Comparison of ENCODE assay signal across 13 cellular contexts in the genomic region with DNA sequence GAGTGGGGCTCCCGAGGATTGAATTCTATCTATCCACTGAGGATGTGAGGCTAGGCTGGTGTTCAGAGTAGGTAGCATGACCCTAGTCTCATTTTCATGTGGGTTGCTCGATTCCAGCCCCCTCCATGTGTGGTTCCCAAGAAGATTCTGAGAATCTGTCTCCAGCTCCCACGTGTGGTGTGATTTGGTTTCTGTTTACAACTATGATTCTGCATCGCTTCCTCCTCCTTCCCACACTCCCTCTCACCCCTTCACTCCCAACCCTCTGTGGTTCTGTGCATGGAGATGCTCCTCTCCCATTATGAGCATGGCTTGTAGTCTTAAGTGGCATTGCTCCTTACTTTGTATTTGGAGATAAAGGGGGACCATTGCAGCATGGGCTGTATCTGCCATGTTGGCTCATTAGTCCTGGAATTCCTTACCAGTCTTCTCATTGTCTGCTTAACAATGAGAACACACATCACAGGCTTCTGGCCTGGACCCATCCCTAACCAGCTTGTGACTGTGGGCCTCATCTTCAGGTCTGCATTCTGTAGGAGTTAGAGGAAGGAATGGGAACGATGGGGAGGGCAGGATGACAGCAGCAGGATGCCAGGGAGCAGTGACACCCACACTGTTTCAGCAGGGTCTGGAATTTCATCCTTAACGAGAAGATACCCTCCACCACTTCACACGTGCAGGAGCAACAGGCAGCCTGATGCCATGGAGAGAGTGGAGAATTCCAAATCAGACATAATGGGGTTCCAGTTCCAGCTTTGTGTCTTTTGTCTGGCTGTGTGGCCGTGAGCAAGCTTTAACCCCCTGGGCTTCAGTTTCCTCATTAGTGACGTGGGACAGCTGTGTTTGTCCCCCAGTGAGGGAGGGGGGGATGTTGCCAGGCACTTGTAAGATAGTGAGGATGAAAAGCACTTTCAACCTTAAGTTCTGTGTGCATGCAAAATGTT.
DNase-seq lines count a peak whose midpoint lies in the region; ATAC-seq and TF ChIP-seq lines count a peak whose summit lies in the region.
"Had no signal": no experiment of that assay in that cellular context is flagged by ENCODE, and none has a peak within 500 bp of the region (broad histone marks: within the 10 kb centered on the region; RNA-seq: fewer than 3 reads in every experiment).

No MANE protein-coding gene starts in this region.

- no peaks in the 10 kb centered on the region for H3K79me2 ChIP-seq in parathyroid adenoma

- ATAC-seq in IMR-90 (ENCODE audit: low read depth) (peak; percentile 36), upper lobe of right lung (no peak), HG02938 (IDR thresholded peaks at IDR 0.05; ENCODE audit: unreplicated experiment) (no peak)

- peak overlapping the region; percentile 30 for H2BK5ac ChIP-seq in IMR-90 (ENCODE audit: low read depth, low read length, poor library complexity, severe bottlenecking)

- H3K36me3 ChIP-seq in BLaER1 (no peaks in the 10 kb centered on the region), IMR-90 (ENCODE audit: control insufficient read depth, insufficient read depth, low read length) (no peaks in the 10 kb centered on the region), parathyroid adenoma (ENCODE audit: control insufficient read depth, insufficient read depth, low read length) (no peaks in the 10 kb centered on the region), upper lobe of right lung (no peaks in the 10 kb centered on the region)
- H3K36me3 ChIP-seq: adrenal gland had no signal

- H3K27me3 ChIP-seq in BLaER1 (no peaks in the 10 kb centered on the region), IMR-90 (ENCODE audit: control insufficient read depth, insufficient read depth, low read length) (no peaks in the 10 kb centered on the region), parathyroid adenoma (ENCODE audit: control insufficient read depth, insufficient read depth, low read length) (no peaks in the 10 kb centered on the region), upper lobe of right lung (no peaks in the 10 kb centered on the region)
- H3K27me3 ChIP-seq: adrenal gland had no signal

- H4K20me1 ChIP-seq in BLaER1 (no peaks in the 10 kb centered on the region), IMR-90 (ENCODE audit: insufficient read depth, low read length) (no peaks in the 10 kb centered on the region)

- peak overlapping the region; percentile 96 for H2BK120ac ChIP-seq in IMR-90 (ENCODE audit: low read depth, low read length)

- intact Hi-C loops in IMR-90 (cut with micrococcal nuclease) (loop anchor here (5.0 kb wide), 1 partner anchor 57 kb away; no protein-coding TSS in a partner anchor), upper lobe of right lung (cut with DNase I) (no loop called here)

- peak overlapping the region; percentile 92 for H2AK5ac ChIP-seq in IMR-90 (ENCODE audit: low read depth, low read length)

- H3K79me1 ChIP-seq in IMR-90 (ENCODE audit: low read depth in 1 of 2, low read length in 2 of 2) = peaks cover 0 to 4% of the 10 kb centered on the region in 2 experiments; a peak in 1 of 4 replicates

- 80% methylated on average over 1 of the region's 9 CpGs; no CpG with 5 or more reads in 1 of the 2 experiments for WGBS in IMR-90 (ENCODE audit: extremely low coverage in 2 of 2, insufficient read length in 1 of 2), 2 experiments

- TF ChIP-seq RAD21 in IMR-90 (IDR thresholded peaks at IDR 0.05; ENCODE audit: low read length) = no peak

- H3K9me1 ChIP-seq in IMR-90 (ENCODE audit: insufficient read depth, low read length) = peaks cover 29% of the 10 kb centered on the region

- H3K9me3 ChIP-seq in BLaER1 (no peaks in the 10 kb centered on the region), IMR-90 (ENCODE audit: control insufficient read depth, insufficient read depth, low read length) (no peaks in the 10 kb centered on the region), parathyroid adenoma (ENCODE audit: control insufficient read depth, low read length) (no peaks in the 10 kb centered on the region), upper lobe of right lung (no peaks in the 10 kb centered on the region)
- H3K9me3 ChIP-seq: adrenal gland, Caco-2 had no signal

- peak overlapping the region; percentile 8; the same call in 1 of the 2 replicates for H3K56ac ChIP-seq in IMR-90 (ENCODE audit: extremely low read depth, insufficient read depth, low read length)

- POLR2A ChIA-PET in IMR-90 (lab: Charles Lee; ENCODE audit: unreplicated experiment) = no interaction called here

- peak overlapping the region; percentile 83 for H3K14ac ChIP-seq in IMR-90 (replicated peaks; ENCODE audit: low read depth, low read length)

- CTCF ChIA-PET in IMR-90 (lab: Yijun Ruan, JAX) = interaction anchor here (0.6 kb wide), 1 partner anchor 86 kb away, joined by 3 read pairs; no protein-coding TSS in a partner anchor

- H3K4me2 ChIP-seq in BLaER1 (peak overlapping the region; percentile 57), IMR-90 (ENCODE audit: low read depth, low read length) (no peak overlapping the region), parathyroid adenoma (ENCODE audit: low read length) (no peak overlapping the region)

- peak overlapping the region; percentile 97; the same call in 2 of the 3 replicates for H2BK15ac ChIP-seq in IMR-90 (ENCODE audit: low read depth, low read length)

- dilution Hi-C loops in IMR-90 (cut with HindIII; ENCODE audit: low sequenced_read_pairs, unreplicated experiment) = no loop called here

- H3K27ac ChIP-seq in BLaER1 = no peak overlapping the region
- no peak overlapping the region for H3K27ac ChIP-seq in IMR-90 (ENCODE audit: insufficient read depth, low read length)
- peak overlapping the region; percentile 39 for H3K27ac ChIP-seq in parathyroid adenoma
- H3K27ac ChIP-seq in upper lobe of right lung = no peak overlapping the region
- H3K27ac ChIP-seq: epithelial cell of prostate had no signal

- peak overlapping the region; percentile 94 for H2BK20ac ChIP-seq in IMR-90 (ENCODE audit: low read depth, low read length)

- H3K23ac ChIP-seq in IMR-90 (ENCODE audit: low read depth, low read length) = peak overlapping the region; percentile 76

- peak overlapping the region; percentile 86 for H4K91ac ChIP-seq in IMR-90 (ENCODE audit: insufficient read depth, low read depth, low read length)

- H3K9ac ChIP-seq in BLaER1 (no peak overlapping the region; the same call in 1 of the 2 replicates), IMR-90 (ENCODE audit: low read depth, low read length) (no peak overlapping the region), parathyroid adenoma (no peak overlapping the region)

- in situ Hi-C loops in IMR-90 (cut with MboI; ENCODE audit: low sequenced_read_pairs) = no loop called here

- H2AFZ ChIP-seq in IMR-90 (replicated peaks; ENCODE audit: low read length, poor library complexity) = peak overlapping the region; percentile 62
- no peak overlapping the region for H2AFZ ChIP-seq in parathyroid adenoma

- TF ChIP-seq CTCF in IMR-90 (conservative IDR thresholded peaks at IDR 0.05; ENCODE audit: low read depth, low read length) (no peak), choroid plexus epithelial cell (conservative IDR thresholded peaks at IDR 0.05; ENCODE audit: low read depth, low read length) (peak; percentile 19), parathyroid adenoma (IDR thresholded peaks at IDR 0.05) (no peak), upper lobe of right lung (IDR thresholded peaks at IDR 0.05) (no peak)

- no TSS peak for BruUV-seq in IMR-90 (replicated peaks; lab: Mats Ljungman, UMichigan)

- H3K4ac ChIP-seq in IMR-90 (ENCODE audit: low read depth, low read length) = peak overlapping the region; percentile 86

- peak overlapping the region; percentile 8; the same call in 1 of the 2 replicates for H4K5ac ChIP-seq in IMR-90 (ENCODE audit: low read depth, low read length)

- H3K4me1 ChIP-seq in BLaER1 = peaks cover 26% of the 10 kb centered on the region
- peaks cover 22% of the 10 kb centered on the region for H3K4me1 ChIP-seq in IMR-90 (ENCODE audit: control insufficient read depth, insufficient read depth, low read length)
- H3K4me1 ChIP-seq in parathyroid adenoma = peaks cover 6% of the 10 kb centered on the region
- H3K4me1 ChIP-seq in upper lobe of right lung = peaks cover 31% of the 10 kb centered on the region

- no peak for TF ChIP-seq POLR2A in IMR-90 (IDR thresholded peaks at IDR 0.05; ENCODE audit: low read depth, low read length)

- DNase-seq in IMR-90 (peak; percentile 71), choroid plexus epithelial cell (ENCODE audit: low read depth) (peak; percentile 73), upper lobe of right lung (no peak), NCI-H2196 treated with DMSO at 0.1 percent for 48 hours (lab: John Stamatoyannopoulos, UW; ENCODE audit: unreplicated experiment) (no peak)
- no peak for DNase-seq in activated CD8-positive, alpha-beta memory T cell treated with anti-CD3 and anti-CD28 coated beads for 24 hours
- DNase-seq: activated CD4-positive, alpha-beta T cell treated with anti-CD3 and anti-CD28 coated beads, Interleukin-2, amount 10 ng/mL, durations not matched to agents 7 days and 5 days; NCI-H2107 had no signal

- H3K18ac ChIP-seq in IMR-90 (ENCODE audit: low read depth, low read length) = peak overlapping the region; percentile 6; the same call in 1 of the 2 replicates

- peak overlapping the region; percentile 73 for H2AK9ac ChIP-seq in IMR-90 (replicated peaks; ENCODE audit: low read depth, low read length, poor library complexity)

- H4K8ac ChIP-seq in IMR-90 (ENCODE audit: low read depth in 2 of 2, low read length in 2 of 2) = peak overlapping the region; percentile 32 to 67; a peak in 2 of 4 replicates

- no peak overlapping the region for H3K4me3 ChIP-seq in BLaER1
- H3K4me3 ChIP-seq in IMR-90 (ENCODE audit: insufficient read depth, low read depth, low read length) = no peak overlapping the region
- no peak overlapping the region for H3K4me3 ChIP-seq in choroid plexus epithelial cell (ENCODE audit: low read depth, low read length)
- no peak overlapping the region for H3K4me3 ChIP-seq in parathyroid adenoma (ENCODE audit: low read depth, low read length)
- no peak overlapping the region for H3K4me3 ChIP-seq in upper lobe of right lung
- H3K4me3 ChIP-seq: adrenal gland had no signal

TF ChIP-seq in IMR-90, 13 proteins besides CTCF, POLR2A, EP300 and RAD21 (continues in another document):
- TF ChIP-seq, protein P1, sequence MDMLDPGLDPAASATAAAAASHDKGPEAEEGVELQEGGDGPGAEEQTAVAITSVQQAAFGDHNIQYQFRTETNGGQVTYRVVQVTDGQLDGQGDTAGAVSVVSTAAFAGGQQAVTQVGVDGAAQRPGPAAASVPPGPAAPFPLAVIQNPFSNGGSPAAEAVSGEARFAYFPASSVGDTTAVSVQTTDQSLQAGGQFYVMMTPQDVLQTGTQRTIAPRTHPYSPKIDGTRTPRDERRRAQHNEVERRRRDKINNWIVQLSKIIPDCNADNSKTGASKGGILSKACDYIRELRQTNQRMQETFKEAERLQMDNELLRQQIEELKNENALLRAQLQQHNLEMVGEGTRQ (IDR thresholded peaks at IDR 0.05; ENCODE audit: low read depth, low read length) = no peak
- TF ChIP-seq MAZ (IDR thresholded peaks at IDR 0.05; ENCODE audit: borderline replicate concordance, low read depth, low read length) = no peak
- no peak for TF ChIP-seq CHD1 (IDR thresholded peaks at IDR 0.05; ENCODE audit: low read depth, low read length)
- TF ChIP-seq MXI1 (IDR thresholded peaks at IDR 0.05; ENCODE audit: borderline replicate concordance, low read depth, low read length) = no peak

Comparison
In these comparisons a context has a peak if more than half of its experiments do, and no peak if none do; other contexts are left out.
1. DNase-seq: peak in IMR-90 (single experiment) and choroid plexus epithelial cell (single experiment); none in upper lobe of right lung (single experiment), NCI-H2196 treated with DMSO at 0.1 percent for 48 hours (single experiment) and activated CD8-positive, alpha-beta memory T cell treated with anti-CD3 and anti-CD28 coated beads for 24 hours (single experiment).